ENCODE assay signal across 1 cellular context in the genomic region with DNA sequence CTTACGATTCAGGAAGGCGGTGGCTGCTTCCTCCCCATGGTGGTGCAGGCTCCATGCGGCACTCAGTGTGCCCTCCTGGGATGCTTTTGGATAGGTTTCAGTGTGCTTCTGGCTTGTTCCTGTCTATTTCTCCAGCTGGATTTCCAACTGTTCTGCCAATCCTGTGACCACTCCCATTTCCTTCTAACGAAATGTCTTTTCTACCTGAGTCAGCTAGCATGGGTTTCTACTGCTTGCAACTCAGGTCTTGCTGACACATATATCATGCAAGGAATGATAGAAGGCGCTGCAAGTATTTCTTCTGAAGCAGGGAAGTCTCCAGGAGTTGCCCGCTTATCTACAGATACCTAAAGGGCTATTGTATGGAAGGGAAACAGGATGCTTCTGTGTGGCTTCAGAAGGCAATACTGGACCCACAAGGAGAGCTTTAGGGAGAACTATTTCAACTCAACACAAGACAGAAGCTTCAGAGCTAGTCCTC.
TF ChIP-seq lines count a peak whose summit lies in the region.

No MANE protein-coding gene starts in this region.

TF ChIP-seq in K562, 482 proteins besides CTCF, POLR2A, EP300 and RAD21 (continued from another document and continues in another):
- TF ChIP-seq, protein P1, sequence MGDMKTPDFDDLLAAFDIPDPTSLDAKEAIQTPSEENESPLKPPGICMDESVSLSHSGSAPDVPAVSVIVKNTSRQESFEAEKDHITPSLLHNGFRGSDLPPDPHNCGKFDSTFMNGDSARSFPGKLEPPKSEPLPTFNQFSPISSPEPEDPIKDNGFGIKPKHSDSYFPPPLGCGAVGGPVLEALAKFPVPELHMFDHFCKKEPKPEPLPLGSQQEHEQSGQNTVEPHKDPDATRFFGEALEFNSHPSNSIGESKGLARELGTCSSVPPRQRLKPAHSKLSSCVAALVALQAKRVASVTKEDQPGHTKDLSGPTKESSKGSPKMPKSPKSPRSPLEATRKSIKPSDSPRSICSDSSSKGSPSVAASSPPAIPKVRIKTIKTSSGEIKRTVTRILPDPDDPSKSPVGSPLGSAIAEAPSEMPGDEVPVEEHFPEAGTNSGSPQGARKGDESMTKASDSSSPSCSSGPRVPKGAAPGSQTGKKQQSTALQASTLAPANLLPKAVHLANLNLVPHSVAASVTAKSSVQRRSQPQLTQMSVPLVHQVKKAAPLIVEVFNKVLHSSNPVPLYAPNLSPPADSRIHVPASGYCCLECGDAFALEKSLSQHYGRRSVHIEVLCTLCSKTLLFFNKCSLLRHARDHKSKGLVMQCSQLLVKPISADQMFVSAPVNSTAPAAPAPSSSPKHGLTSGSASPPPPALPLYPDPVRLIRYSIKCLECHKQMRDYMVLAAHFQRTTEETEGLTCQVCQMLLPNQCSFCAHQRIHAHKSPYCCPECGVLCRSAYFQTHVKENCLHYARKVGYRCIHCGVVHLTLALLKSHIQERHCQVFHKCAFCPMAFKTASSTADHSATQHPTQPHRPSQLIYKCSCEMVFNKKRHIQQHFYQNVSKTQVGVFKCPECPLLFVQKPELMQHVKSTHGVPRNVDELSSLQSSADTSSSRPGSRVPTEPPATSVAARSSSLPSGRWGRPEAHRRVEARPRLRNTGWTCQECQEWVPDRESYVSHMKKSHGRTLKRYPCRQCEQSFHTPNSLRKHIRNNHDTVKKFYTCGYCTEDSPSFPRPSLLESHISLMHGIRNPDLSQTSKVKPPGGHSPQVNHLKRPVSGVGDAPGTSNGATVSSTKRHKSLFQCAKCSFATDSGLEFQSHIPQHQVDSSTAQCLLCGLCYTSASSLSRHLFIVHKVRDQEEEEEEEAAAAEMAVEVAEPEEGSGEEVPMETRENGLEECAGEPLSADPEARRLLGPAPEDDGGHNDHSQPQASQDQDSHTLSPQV (IDR thresholded peaks at IDR 0.05) = 0 out of 2 replicates have a peak, but pooled peaks have one; percentile 10
- TF ChIP-seq BRD9 (IDR thresholded peaks at IDR 0.05; ENCODE audit: low read depth, partially characterized antibody) (peak; percentile 38), ZNF780A (CRISPR knock-in tag; IDR thresholded peaks at IDR 0.05) (no peak), ZNF696 (CRISPR knock-in tag; conservative IDR thresholded peaks at IDR 0.05) (no peak), C11orf30 (IDR thresholded peaks at IDR 0.05; ENCODE audit: low read depth) (peak; percentile 61; the same call in 1 of the 2 replicates), CHD1 (IDR thresholded peaks at IDR 0.05; ENCODE audit: low read length) (no peak), HDAC2 (IDR thresholded peaks at IDR 0.05) (peak; percentile 48; the same call in 1 of the 2 replicates), ZNF165 (CRISPR knock-in tag; IDR thresholded peaks at IDR 0.05; ENCODE audit: borderline replicate concordance) (peak; percentile 82), SRSF3 (IDR thresholded peaks at IDR 0.05; ENCODE audit: insufficient read depth, low read length) (no peak), KDM5B (IDR thresholded peaks at IDR 0.05; ENCODE audit: insufficient replicate concordance, low read depth, low read length) (no peak), E2F3 (CRISPR knock-in tag; IDR thresholded peaks at IDR 0.05) (no peak), CTBP1 (IDR thresholded peaks at IDR 0.05; ENCODE audit: borderline replicate concordance) (peak; percentile 54), TCF7L2 (IDR thresholded peaks at IDR 0.05; ENCODE audit: low read depth, low read length) (no peak), U2AF1 (optimal IDR thresholded peaks at IDR 0.05; ENCODE audit: low read depth, low read length) (no peak), CREB1 (IDR thresholded peaks at IDR 0.05) (no peak), CREB1 (CRISPR knock-in tag; IDR thresholded peaks at IDR 0.05) (no peak), CBX5 (IDR thresholded peaks at IDR 0.05; ENCODE audit: borderline replicate concordance, low read depth) (no peak), ZNF586 (CRISPR knock-in tag; conservative IDR thresholded peaks at IDR 0.05) (no peak), YBX1 (IDR thresholded peaks at IDR 0.05) (no peak), ELF4 (CRISPR knock-in tag; IDR thresholded peaks at IDR 0.05) (no peak), ZNF316 (IDR thresholded peaks at IDR 0.05) (peak; percentile 66), ZZZ3 (IDR thresholded peaks at IDR 0.05) (no peak), ZBED1 (IDR thresholded peaks at IDR 0.05) (no peak), ZNF584 (CRISPR knock-in tag; IDR thresholded peaks at IDR 0.05; ENCODE audit: low read depth) (no peak), PHTF2 (CRISPR knock-in tag; IDR thresholded peaks at IDR 0.05) (no peak), ZNF133 (CRISPR knock-in tag; IDR thresholded peaks at IDR 0.05) (no peak), CCNT2 (IDR thresholded peaks at IDR 0.05; ENCODE audit: borderline replicate concordance, extremely low read depth, insufficient read length, low read depth, low read length) (no peak), ILF3 (IDR thresholded peaks at IDR 0.05; ENCODE audit: borderline replicate concordance) (no peak), MYNN (IDR thresholded peaks at IDR 0.05) (no peak), MYNN (CRISPR knock-in tag; IDR thresholded peaks at IDR 0.05) (no peak), ZNF146 (CRISPR knock-in tag; IDR thresholded peaks at IDR 0.05; ENCODE audit: unreplicated experiment) (no peak), BCOR (IDR thresholded peaks at IDR 0.05) (no peak), MEIS2 (IDR thresholded peaks at IDR 0.05; ENCODE audit: partially characterized antibody) (peak; percentile 64), DPF2 (IDR thresholded peaks at IDR 0.05) (0 out of 2 replicates have a peak, but pooled peaks have one; percentile 3), CREM (IDR thresholded peaks at IDR 0.05; ENCODE audit: low read depth) (no peak), SREBF2 (CRISPR knock-in tag; IDR thresholded peaks at IDR 0.05) (no peak), TCFL5 (CRISPR knock-in tag; conservative IDR thresholded peaks at IDR 0.05) (no peak)
- TF ChIP-seq, protein P2, sequence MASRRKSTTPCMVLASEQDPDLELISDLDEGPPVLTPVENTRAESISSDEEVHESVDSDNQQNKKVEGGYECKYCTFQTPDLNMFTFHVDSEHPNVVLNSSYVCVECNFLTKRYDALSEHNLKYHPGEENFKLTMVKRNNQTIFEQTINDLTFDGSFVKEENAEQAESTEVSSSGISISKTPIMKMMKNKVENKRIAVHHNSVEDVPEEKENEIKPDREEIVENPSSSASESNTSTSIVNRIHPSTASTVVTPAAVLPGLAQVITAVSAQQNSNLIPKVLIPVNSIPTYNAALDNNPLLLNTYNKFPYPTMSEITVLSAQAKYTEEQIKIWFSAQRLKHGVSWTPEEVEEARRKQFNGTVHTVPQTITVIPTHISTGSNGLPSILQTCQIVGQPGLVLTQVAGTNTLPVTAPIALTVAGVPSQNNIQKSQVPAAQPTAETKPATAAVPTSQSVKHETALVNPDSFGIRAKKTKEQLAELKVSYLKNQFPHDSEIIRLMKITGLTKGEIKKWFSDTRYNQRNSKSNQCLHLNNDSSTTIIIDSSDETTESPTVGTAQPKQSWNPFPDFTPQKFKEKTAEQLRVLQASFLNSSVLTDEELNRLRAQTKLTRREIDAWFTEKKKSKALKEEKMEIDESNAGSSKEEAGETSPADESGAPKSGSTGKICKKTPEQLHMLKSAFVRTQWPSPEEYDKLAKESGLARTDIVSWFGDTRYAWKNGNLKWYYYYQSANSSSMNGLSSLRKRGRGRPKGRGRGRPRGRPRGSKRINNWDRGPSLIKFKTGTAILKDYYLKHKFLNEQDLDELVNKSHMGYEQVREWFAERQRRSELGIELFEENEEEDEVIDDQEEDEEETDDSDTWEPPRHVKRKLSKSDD (conservative IDR thresholded peaks at IDR 0.05; ENCODE audit: low read length) = no peak
- TF ChIP-seq, protein P3, sequence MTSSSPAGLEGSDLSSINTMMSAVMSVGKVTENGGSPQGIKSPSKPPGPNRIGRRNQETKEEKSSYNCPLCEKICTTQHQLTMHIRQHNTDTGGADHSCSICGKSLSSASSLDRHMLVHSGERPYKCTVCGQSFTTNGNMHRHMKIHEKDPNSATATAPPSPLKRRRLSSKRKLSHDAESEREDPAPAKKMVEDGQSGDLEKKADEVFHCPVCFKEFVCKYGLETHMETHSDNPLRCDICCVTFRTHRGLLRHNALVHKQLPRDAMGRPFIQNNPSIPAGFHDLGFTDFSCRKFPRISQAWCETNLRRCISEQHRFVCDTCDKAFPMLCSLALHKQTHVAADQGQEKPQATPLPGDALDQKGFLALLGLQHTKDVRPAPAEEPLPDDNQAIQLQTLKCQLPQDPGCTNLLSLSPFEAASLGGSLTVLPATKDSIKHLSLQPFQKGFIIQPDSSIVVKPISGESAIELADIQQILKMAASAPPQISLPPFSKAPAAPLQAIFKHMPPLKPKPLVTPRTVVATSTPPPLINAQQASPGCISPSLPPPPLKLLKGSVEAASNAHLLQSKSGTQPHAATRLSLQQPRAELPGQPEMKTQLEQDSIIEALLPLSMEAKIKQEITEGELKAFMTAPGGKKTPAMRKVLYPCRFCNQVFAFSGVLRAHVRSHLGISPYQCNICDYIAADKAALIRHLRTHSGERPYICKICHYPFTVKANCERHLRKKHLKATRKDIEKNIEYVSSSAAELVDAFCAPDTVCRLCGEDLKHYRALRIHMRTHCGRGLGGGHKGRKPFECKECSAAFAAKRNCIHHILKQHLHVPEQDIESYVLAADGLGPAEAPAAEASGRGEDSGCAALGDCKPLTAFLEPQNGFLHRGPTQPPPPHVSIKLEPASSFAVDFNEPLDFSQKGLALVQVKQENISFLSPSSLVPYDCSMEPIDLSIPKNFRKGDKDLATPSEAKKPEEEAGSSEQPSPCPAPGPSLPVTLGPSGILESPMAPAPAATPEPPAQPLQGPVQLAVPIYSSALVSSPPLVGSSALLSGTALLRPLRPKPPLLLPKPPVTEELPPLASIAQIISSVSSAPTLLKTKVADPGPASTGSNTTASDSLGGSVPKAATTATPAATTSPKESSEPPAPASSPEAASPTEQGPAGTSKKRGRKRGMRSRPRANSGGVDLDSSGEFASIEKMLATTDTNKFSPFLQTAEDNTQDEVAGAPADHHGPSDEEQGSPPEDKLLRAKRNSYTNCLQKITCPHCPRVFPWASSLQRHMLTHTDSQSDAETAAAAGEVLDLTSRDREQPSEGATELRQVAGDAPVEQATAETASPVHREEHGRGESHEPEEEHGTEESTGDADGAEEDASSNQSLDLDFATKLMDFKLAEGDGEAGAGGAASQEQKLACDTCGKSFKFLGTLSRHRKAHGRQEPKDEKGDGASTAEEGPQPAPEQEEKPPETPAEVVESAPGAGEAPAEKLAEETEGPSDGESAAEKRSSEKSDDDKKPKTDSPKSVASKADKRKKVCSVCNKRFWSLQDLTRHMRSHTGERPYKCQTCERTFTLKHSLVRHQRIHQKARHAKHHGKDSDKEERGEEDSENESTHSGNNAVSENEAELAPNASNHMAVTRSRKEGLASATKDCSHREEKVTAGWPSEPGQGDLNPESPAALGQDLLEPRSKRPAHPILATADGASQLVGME (CRISPR knock-in tag; IDR thresholded peaks at IDR 0.05) = 0 out of 2 replicates have a peak, but pooled peaks have one; percentile 48
- TF ChIP-seq, protein P4, sequence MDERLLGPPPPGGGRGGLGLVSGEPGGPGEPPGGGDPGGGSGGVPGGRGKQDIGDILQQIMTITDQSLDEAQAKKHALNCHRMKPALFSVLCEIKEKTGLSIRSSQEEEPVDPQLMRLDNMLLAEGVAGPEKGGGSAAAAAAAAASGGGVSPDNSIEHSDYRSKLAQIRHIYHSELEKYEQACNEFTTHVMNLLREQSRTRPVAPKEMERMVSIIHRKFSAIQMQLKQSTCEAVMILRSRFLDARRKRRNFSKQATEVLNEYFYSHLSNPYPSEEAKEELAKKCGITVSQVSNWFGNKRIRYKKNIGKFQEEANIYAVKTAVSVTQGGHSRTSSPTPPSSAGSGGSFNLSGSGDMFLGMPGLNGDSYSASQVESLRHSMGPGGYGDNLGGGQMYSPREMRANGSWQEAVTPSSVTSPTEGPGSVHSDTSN (CRISPR knock-in tag; IDR thresholded peaks at IDR 0.05; ENCODE audit: low read depth) = no peak
- TF ChIP-seq, protein P4 (tag; conservative IDR thresholded peaks at IDR 0.05; ENCODE audit: low read depth) = peak; percentile 15; the same call in 1 of the 2 replicates
- TF ChIP-seq, protein P5, sequence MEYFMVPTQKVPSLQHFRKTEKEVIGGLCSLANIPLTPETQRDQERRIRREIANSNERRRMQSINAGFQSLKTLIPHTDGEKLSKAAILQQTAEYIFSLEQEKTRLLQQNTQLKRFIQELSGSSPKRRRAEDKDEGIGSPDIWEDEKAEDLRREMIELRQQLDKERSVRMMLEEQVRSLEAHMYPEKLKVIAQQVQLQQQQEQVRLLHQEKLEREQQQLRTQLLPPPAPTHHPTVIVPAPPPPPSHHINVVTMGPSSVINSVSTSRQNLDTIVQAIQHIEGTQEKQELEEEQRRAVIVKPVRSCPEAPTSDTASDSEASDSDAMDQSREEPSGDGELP (CRISPR knock-in tag; IDR thresholded peaks at IDR 0.05; ENCODE audit: borderline replicate concordance) = peak; percentile 20; the same call in 1 of the 2 replicates
- TF ChIP-seq, protein P6, sequence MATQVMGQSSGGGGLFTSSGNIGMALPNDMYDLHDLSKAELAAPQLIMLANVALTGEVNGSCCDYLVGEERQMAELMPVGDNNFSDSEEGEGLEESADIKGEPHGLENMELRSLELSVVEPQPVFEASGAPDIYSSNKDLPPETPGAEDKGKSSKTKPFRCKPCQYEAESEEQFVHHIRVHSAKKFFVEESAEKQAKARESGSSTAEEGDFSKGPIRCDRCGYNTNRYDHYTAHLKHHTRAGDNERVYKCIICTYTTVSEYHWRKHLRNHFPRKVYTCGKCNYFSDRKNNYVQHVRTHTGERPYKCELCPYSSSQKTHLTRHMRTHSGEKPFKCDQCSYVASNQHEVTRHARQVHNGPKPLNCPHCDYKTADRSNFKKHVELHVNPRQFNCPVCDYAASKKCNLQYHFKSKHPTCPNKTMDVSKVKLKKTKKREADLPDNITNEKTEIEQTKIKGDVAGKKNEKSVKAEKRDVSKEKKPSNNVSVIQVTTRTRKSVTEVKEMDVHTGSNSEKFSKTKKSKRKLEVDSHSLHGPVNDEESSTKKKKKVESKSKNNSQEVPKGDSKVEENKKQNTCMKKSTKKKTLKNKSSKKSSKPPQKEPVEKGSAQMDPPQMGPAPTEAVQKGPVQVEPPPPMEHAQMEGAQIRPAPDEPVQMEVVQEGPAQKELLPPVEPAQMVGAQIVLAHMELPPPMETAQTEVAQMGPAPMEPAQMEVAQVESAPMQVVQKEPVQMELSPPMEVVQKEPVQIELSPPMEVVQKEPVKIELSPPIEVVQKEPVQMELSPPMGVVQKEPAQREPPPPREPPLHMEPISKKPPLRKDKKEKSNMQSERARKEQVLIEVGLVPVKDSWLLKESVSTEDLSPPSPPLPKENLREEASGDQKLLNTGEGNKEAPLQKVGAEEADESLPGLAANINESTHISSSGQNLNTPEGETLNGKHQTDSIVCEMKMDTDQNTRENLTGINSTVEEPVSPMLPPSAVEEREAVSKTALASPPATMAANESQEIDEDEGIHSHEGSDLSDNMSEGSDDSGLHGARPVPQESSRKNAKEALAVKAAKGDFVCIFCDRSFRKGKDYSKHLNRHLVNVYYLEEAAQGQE (CRISPR knock-in tag; IDR thresholded peaks at IDR 0.05; ENCODE audit: low read depth) = no peak
